In the genomic region with DNA sequence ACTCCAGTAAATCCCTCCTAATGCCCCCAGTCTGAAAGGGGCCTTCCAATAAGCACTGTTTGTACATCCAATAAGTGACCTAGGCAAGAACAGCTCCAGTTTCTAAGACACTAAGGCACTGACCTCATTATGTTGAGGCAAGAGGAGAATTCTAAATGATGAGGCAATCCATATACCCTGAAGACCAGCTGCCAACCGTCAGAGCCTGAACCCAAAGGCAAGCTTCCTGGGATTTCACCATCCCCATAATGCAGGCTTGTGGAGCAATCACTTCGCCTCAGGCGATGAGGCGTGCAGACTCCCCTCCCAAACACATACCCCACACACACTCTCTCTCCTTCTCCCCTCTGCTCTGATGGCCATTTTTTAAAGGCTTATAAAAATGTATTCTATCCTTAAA, we compare ENCODE assay signal across 10 cellular contexts. TPM values are rescaled to one million over a fixed set of nuclear protein-coding genes. Genes with fewer than 3 reads are reported as not detected.
DNase-seq lines count a peak whose midpoint lies in the region; ATAC-seq and TF ChIP-seq lines count a peak whose summit lies in the region.
"Had no signal": no experiment of that assay in that cellular context is flagged by ENCODE, and none has a peak within 500 bp of the region (broad histone marks: within the 10 kb centered on the region; RNA-seq: fewer than 3 reads in every experiment).

No MANE protein-coding gene starts in this region.

- H3K4me3 ChIP-seq in BLaER1 treated with 17β-estradiol and CSF1 and Interleukin-3, amounts not matched to agents 10 nM and 100 nM = no peak overlapping the region
- H3K4me3 ChIP-seq in endodermal cell (ENCODE audit: low read length) = no peak overlapping the region

- no peaks in the 10 kb centered on the region for H4K20me1 ChIP-seq in BLaER1 treated with 17β-estradiol and CSF1 and Interleukin-3, amounts not matched to agents 10 nM and 100 nM

- H3K9me3 ChIP-seq in BLaER1 treated with 17β-estradiol and CSF1 and Interleukin-3, amounts not matched to agents 10 nM and 100 nM (replicated peaks in 1 of 11) = 0 out of 22 replicates have a peak, but pooled peaks cover 0 to 5% (median 0%) of the 10 kb centered on the region in 11 experiments
- H3K9me3 ChIP-seq in endodermal cell (ENCODE audit: control insufficient read depth, low read length) = peaks cover 8% of the 10 kb centered on the region

- H3K27me3 ChIP-seq in BLaER1 treated with 17β-estradiol and CSF1 and Interleukin-3, amounts not matched to agents 10 nM and 100 nM = no peaks in the 10 kb centered on the region
- no peaks in the 10 kb centered on the region for H3K27me3 ChIP-seq in endodermal cell (ENCODE audit: control insufficient read depth, insufficient read depth, low read length, poor library complexity, severe bottlenecking)

- H3K27me3 Mint-ChIP-seq in endodermal cell (ENCODE audit: insufficient read depth) = no peaks in the 10 kb centered on the region

- H3K9me3 Mint-ChIP-seq in endodermal cell = no peaks in the 10 kb centered on the region

- H3K4me1 Mint-ChIP-seq in endodermal cell = peaks cover 42% of the 10 kb centered on the region

- peaks cover 7% of the 10 kb centered on the region for H3K36me3 Mint-ChIP-seq in endodermal cell (ENCODE audit: low read depth)

- H3K27ac Mint-ChIP-seq in endodermal cell = no peak overlapping the region

- DNase-seq in NCI-H226 (peak; percentile 93), endodermal cell (no peak), mucosa of gallbladder (ENCODE audit: low spot score) (peak; percentile 12), hepatic stellate cell (ENCODE audit: low spot score) (no peak), NK-92 (lab: John Stamatoyannopoulos, UW; ENCODE audit: unreplicated experiment) (no peak), GM13977 (ENCODE audit: low spot score) (no peak)
- DNase-seq: activated CD4-positive, alpha-beta T cell treated with anti-CD3 and anti-CD28 coated beads, Interleukin-2, amount 50 U/mL, for 48 hours; H7 had no signal

- no peak overlapping the region for H3K4me3 Mint-ChIP-seq in endodermal cell

- no peak for TF ChIP-seq CTCF in endodermal cell (conservative IDR thresholded peaks at IDR 0.05)
- no peak for TF ChIP-seq CTCF in GM13977 (IDR thresholded peaks at IDR 0.05; ENCODE audit: extremely low read depth, insufficient read depth, missing control alignments)

- no peak for ATAC-seq in HG02870 (IDR thresholded peaks at IDR 0.05; ENCODE audit: unreplicated experiment)

- 40 to 86% methylated on average over 1 to 4 of the region's 4 CpGs for WGBS in endodermal cell (ENCODE audit: insufficient coverage in 1 of 2, insufficient read length in 1 of 2), 2 experiments

- H3K4me2 ChIP-seq in BLaER1 treated with 17β-estradiol and CSF1 and Interleukin-3, amounts not matched to agents 10 nM and 100 nM = peak overlapping the region in 7 of 11 experiments; percentile 14 to 61 (median 33); a peak in 12 of 22 replicates

- peaks cover 9 to 59% (median 31%) of the 10 kb centered on the region in 10 experiments; a peak in 19 of 20 replicates for H3K4me1 ChIP-seq in BLaER1 treated with 17β-estradiol and CSF1 and Interleukin-3, amounts not matched to agents 10 nM and 100 nM
- no peaks in the 10 kb centered on the region for H3K4me1 ChIP-seq in endodermal cell (ENCODE audit: control insufficient read depth, insufficient read depth, low read length)

- in situ Hi-C loops in GM13977 (cut with MboI; ENCODE audit: low pct_unique_long_range_greater_than_20kb, low sequenced_read_pairs, unreplicated experiment) = no loop called here

- no peak overlapping the region for H3K9ac ChIP-seq in BLaER1 treated with 17β-estradiol and CSF1 and Interleukin-3, amounts not matched to agents 10 nM and 100 nM
- H3K9ac ChIP-seq in endodermal cell (ENCODE audit: extremely low read depth, low read length, poor library complexity, severe bottlenecking) = no peak overlapping the region

- peak overlapping the region in 7 of 11 experiments; percentile 13 to 49 (median 44); a peak in 11 of 22 replicates for H3K27ac ChIP-seq in BLaER1 treated with 17β-estradiol and CSF1 and Interleukin-3, amounts not matched to agents 10 nM and 100 nM
- H3K27ac ChIP-seq in endodermal cell (ENCODE audit: low read depth, low read length) = peak overlapping the region; percentile 36

- no peaks in the 10 kb centered on the region for H3K36me3 ChIP-seq in BLaER1 treated with 17β-estradiol and CSF1 and Interleukin-3, amounts not matched to agents 10 nM and 100 nM
- H3K36me3 ChIP-seq in endodermal cell (ENCODE audit: control insufficient read depth, insufficient read depth, low read length) = peaks cover 37% of the 10 kb centered on the region

RNA-seq across cellular contexts. Expression of a gene that starts 49.5 kb away (rescaled TPM):
- total RNA-seq in endodermal cell = 10 to 100 TPM; 73.7 to 75.6 TPM
- 58.3 TPM for polyA plus RNA-seq in endodermal cell (2013, experiment 1 of 2)
- 53.9 TPM for polyA plus RNA-seq in endodermal cell (2013, experiment 2 of 2)
- 47.6 TPM for total RNA-seq in mucosa of gallbladder

Comparison
In these comparisons a context has a peak if more than half of its experiments do, and no peak if none do; other contexts are left out.
1. DNase-seq: peak in NCI-H226 (single experiment) and mucosa of gallbladder (single experiment); none in endodermal cell (single experiment), hepatic stellate cell (single experiment), NK-92 (single experiment) and GM13977 (single experiment).